ENCODE assay signal across 14 cellular contexts in genomic region chr5:54703568-54704255, GRCh38.
DNase-seq lines count a peak whose midpoint lies in the region; ATAC-seq and TF ChIP-seq lines count a peak whose summit lies in the region.
"Had no signal": no experiment of that assay in that cellular context is flagged by ENCODE, and none has a peak within 500 bp of the region (broad histone marks: within the 10 kb centered on the region; RNA-seq: fewer than 3 reads in every experiment).

No MANE protein-coding gene starts in this region.

- H3K36me3 Mint-ChIP-seq in progenitor cell of endocrine pancreas (ENCODE audit: insufficient read depth) = no peaks in the 10 kb centered on the region
- H3K36me3 Mint-ChIP-seq: naive B cell had no signal

- peak; percentile 10 to 44 (median 28) for ATAC-seq in heart right ventricle

- TF ChIP-seq CTCF in heart right ventricle (IDR thresholded peaks at IDR 0.05) (no peak), progenitor cell of endocrine pancreas (IDR thresholded peaks at IDR 0.05; ENCODE audit: unreplicated experiment) (no peak), colonic mucosa (IDR thresholded peaks at IDR 0.05) (no peak)

- intact Hi-C loops in heart right ventricle (cut with DNase I) = loop anchor here in 1 of 10 donors (5.0 kb wide), 1 partner anchor 41 kb away; no protein-coding TSS in a partner anchor
- intact Hi-C loops in colonic mucosa (cut with DNase I) = no loop called here

- 77 to 82% methylated on average over 10 of the region's 10 CpGs for WGBS in heart right ventricle, 2 donors

- no peaks in the 10 kb centered on the region for H4K20me1 ChIP-seq in BLaER1 treated with 17β-estradiol and CSF1 and Interleukin-3, amounts not matched to agents 10 nM and 100 nM

- H3K4me3 Mint-ChIP-seq in progenitor cell of endocrine pancreas (ENCODE audit: low read depth) = no peak overlapping the region

- no peaks in the 10 kb centered on the region for H3K36me3 ChIP-seq in BLaER1 treated with 17β-estradiol and CSF1 and Interleukin-3, amounts not matched to agents 10 nM and 100 nM
- H3K36me3 ChIP-seq in SJSA1 = peaks cover 3% of the 10 kb centered on the region; the same call in 1 of the 2 replicates
- H3K36me3 ChIP-seq in heart right ventricle = no peaks in the 10 kb centered on the region
- H3K36me3 ChIP-seq in colonic mucosa = no peaks in the 10 kb centered on the region
- H3K36me3 ChIP-seq: upper lobe of right lung had no signal

- H3K9ac ChIP-seq in BLaER1 treated with 17β-estradiol and CSF1 and Interleukin-3, amounts not matched to agents 10 nM and 100 nM = no peak overlapping the region
- H3K9ac ChIP-seq in colonic mucosa (ENCODE audit: low read depth in 2 of 2, low read length in 2 of 2) = no peak overlapping the region

- no peak for DNase-seq in SJSA1 (ENCODE audit: low read depth in 1 of 2, low spot score in 2 of 2)
- DNase-seq in heart right ventricle = no peak
- DNase-seq in progenitor cell of endocrine pancreas (ENCODE audit: low spot score, unreplicated experiment) = no peak
- DNase-seq in MV-4-11 (lab: John Stamatoyannopoulos, UW) = no peak
- no peak for DNase-seq in colonic mucosa
- no peak for DNase-seq in NCI-H510A (lab: John Stamatoyannopoulos, UW)
- DNase-seq in stimulated activated CD4-positive, alpha-beta T cell treated with anti-CD3 and anti-CD28 coated beads, Interleukin-12 subunit alpha, Interleukin-12 subunit beta, amount 100 ng/mL, for 4 hours = no peak
- DNase-seq: AML-193; effector memory CD4-positive, alpha-beta T cell; naive B cell; NCI-H187; T1000; upper lobe of right lung had no signal

- peaks cover 3% of the 10 kb centered on the region for H3K4me1 Mint-ChIP-seq in progenitor cell of endocrine pancreas (ENCODE audit: low read depth)

- H3K27me3 Mint-ChIP-seq in progenitor cell of endocrine pancreas = peaks cover 6% of the 10 kb centered on the region
- H3K27me3 Mint-ChIP-seq: naive B cell had no signal

- no peaks in the 10 kb centered on the region for H3K27me3 ChIP-seq in BLaER1 treated with 17β-estradiol and CSF1 and Interleukin-3, amounts not matched to agents 10 nM and 100 nM
- no peaks in the 10 kb centered on the region for H3K27me3 ChIP-seq in SJSA1 (replicated peaks)
- H3K27me3 ChIP-seq in heart right ventricle = no peaks in the 10 kb centered on the region
- no peaks in the 10 kb centered on the region for H3K27me3 ChIP-seq in colonic mucosa
- H3K27me3 ChIP-seq: upper lobe of right lung had no signal

- H3K27ac Mint-ChIP-seq in progenitor cell of endocrine pancreas = peak overlapping the region; percentile 82

- H3K4me2 ChIP-seq in BLaER1 treated with 17β-estradiol and CSF1 and Interleukin-3, amounts not matched to agents 10 nM and 100 nM = peak overlapping the region in 7 of 11 experiments; percentile 50 to 81 (median 64); a peak in 9 of 22 replicates

- peaks cover 25 to 82% (median 29%) of the 10 kb centered on the region in 10 experiments for H3K4me1 ChIP-seq in BLaER1 treated with 17β-estradiol and CSF1 and Interleukin-3, amounts not matched to agents 10 nM and 100 nM
- peaks cover 48% of the 10 kb centered on the region for H3K4me1 ChIP-seq in SJSA1 (replicated peaks)
- peaks cover 6 to 71% (median 42%) of the 10 kb centered on the region in 9 donors for H3K4me1 ChIP-seq in heart right ventricle
- H3K4me1 ChIP-seq in colonic mucosa = no peaks in the 10 kb centered on the region

- peak overlapping the region in 3 of 11 experiments; percentile 6 to 47 (median 18); a peak in 2 of 22 replicates for H3K27ac ChIP-seq in BLaER1 treated with 17β-estradiol and CSF1 and Interleukin-3, amounts not matched to agents 10 nM and 100 nM
- H3K27ac ChIP-seq in SJSA1 = peak overlapping the region; percentile 71
- H3K27ac ChIP-seq in heart right ventricle = peak overlapping the region in 7 of 10 donors; percentile 7 to 64 (median 47)
- H3K27ac ChIP-seq in colonic mucosa = no peak overlapping the region
- H3K27ac ChIP-seq: upper lobe of right lung had no signal

- H3K9me3 ChIP-seq in BLaER1 treated with 17β-estradiol and CSF1 and Interleukin-3, amounts not matched to agents 10 nM and 100 nM (replicated peaks in 1 of 11) = no peaks in the 10 kb centered on the region
- H3K9me3 ChIP-seq in SJSA1 (replicated peaks) = no peaks in the 10 kb centered on the region
- no peaks in the 10 kb centered on the region for H3K9me3 ChIP-seq in heart right ventricle
- no peaks in the 10 kb centered on the region for H3K9me3 ChIP-seq in colonic mucosa
- H3K9me3 ChIP-seq: upper lobe of right lung had no signal

- no peak overlapping the region for H3K4me3 ChIP-seq in BLaER1 treated with 17β-estradiol and CSF1 and Interleukin-3, amounts not matched to agents 10 nM and 100 nM
- H3K4me3 ChIP-seq in SJSA1 = no peak overlapping the region
- H3K4me3 ChIP-seq in heart right ventricle = no peak overlapping the region
- no peak overlapping the region for H3K4me3 ChIP-seq in colonic mucosa
- H3K4me3 ChIP-seq: upper lobe of right lung had no signal

- H3K9me3 Mint-ChIP-seq in progenitor cell of endocrine pancreas (ENCODE audit: low read depth) = no peaks in the 10 kb centered on the region
- H3K9me3 Mint-ChIP-seq: naive B cell had no signal
